Comparison of ENCODE assay signal across 8 cellular contexts in the genomic region with DNA sequence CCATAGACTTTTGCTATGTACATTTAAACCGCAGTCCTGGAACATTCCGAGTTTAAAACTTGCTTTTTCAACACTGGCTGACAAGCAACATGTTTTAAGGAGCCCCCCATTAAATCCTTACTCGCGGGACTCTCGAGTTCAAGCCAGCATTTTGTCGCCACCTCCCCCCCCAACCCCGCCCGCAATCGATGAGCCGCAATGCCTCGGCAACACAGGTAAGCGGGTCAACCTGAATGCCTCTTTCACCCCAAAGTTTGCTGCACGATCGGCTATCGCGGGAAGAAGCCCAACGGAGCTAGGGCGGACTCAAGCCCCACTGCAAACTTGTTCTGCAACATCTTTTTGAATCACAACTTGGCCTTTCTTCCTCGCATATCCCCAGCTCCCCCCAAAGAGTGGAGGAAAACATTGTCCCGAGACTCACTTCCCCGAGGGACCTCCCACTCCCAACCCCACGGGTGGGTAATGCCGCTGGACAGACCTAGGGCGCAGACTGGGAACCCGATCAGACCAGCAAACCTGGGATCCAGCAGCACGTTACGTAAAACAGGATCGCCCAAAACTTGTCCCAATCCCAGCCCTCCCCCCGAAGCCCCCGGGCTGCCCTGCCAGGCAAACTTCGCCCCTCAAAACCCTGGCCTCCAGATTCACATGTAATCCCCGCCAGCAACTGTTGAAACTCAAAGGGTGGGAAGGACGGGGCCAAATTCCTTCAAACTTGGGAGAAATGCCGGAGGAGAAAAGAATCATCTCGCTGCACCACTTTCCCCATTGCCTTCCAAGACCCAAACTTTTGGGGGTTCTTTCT. TPM values are rescaled to one million over a fixed set of nuclear protein-coding genes. Genes with fewer than 3 reads are reported as not detected.
A peak's percentile ranks its signal among the peaks of the same experiment; 100 is the strongest.
DNase-seq lines count a peak whose midpoint lies in the region; ATAC-seq and TF ChIP-seq lines count a peak whose summit lies in the region.

No MANE protein-coding gene starts in this region.

- H3K4me1 ChIP-seq in esophagus squamous epithelium (peaks cover 13 to 49% (median 20%) of the 10 kb centered on the region in 3 donors), osteoblast (ENCODE audit: insufficient read depth, low read length) (peaks cover 31% of the 10 kb centered on the region)

- peak overlapping the region; percentile 99 for H3K4me2 ChIP-seq in osteoblast (ENCODE audit: insufficient read depth, low read length)

- H3K27me3 ChIP-seq in esophagus squamous epithelium = no peaks in the 10 kb centered on the region
- H3K27me3 ChIP-seq in osteoblast (ENCODE audit: insufficient read depth, low read length) = no peaks in the 10 kb centered on the region

- H4K20me1 ChIP-seq in osteoblast (ENCODE audit: insufficient read depth, low read length) = peaks cover 38% of the 10 kb centered on the region

- DNase-seq in DMS53 (lab: John Stamatoyannopoulos, UW) = peak; percentile 51
- DNase-seq in DMS53 treated with DMSO at 0.1 percent for 48 hours (lab: John Stamatoyannopoulos, UW; ENCODE audit: unreplicated experiment) = no peak
- peak; percentile 59 for DNase-seq in T1000 (lab: John Stamatoyannopoulos, UW)
- DNase-seq in esophagus squamous epithelium (lab: John Stamatoyannopoulos, UW) = no peak
- DNase-seq in osteoblast (ENCODE audit: insufficient read length, low spot score, missing footprints) = peak; percentile 73
- DNase-seq in SKM-1 (lab: John Stamatoyannopoulos, UW; ENCODE audit: unreplicated experiment) = no peak
- no peak for DNase-seq in COR-L47 (lab: John Stamatoyannopoulos, UW)

- H2AFZ ChIP-seq in osteoblast (ENCODE audit: low read length) = no peak overlapping the region

- H3K9me3 ChIP-seq in esophagus squamous epithelium (no peaks in the 10 kb centered on the region), osteoblast (ENCODE audit: low read depth, low read length) (no peaks in the 10 kb centered on the region)

- H3K4me3 ChIP-seq in esophagus squamous epithelium (peak overlapping the region; percentile 69 to 95 (median 86)), osteoblast (ENCODE audit: insufficient read depth, low read length) (peak overlapping the region; percentile 87)

- TF ChIP-seq CTCF in esophagus squamous epithelium (IDR thresholded peaks at IDR 0.05) = no peak
- TF ChIP-seq CTCF in osteoblast (IDR thresholded peaks at IDR 0.05; ENCODE audit: extremely low read depth, low read depth, low read length) = no peak

- H3K79me2 ChIP-seq in osteoblast (ENCODE audit: insufficient read depth, low read length) = peaks cover 51% of the 10 kb centered on the region

- no peak for ATAC-seq in HG03025 (IDR thresholded peaks at IDR 0.05; ENCODE audit: low FRiP score, unreplicated experiment)

- WGBS in esophagus squamous epithelium, 2 donors = 0 to 1% methylated on average over 13 to 27 of the region's 35 CpGs

- no peak for TF ChIP-seq POLR2A in esophagus squamous epithelium (IDR thresholded peaks at IDR 0.05)

- H3K27ac ChIP-seq in esophagus squamous epithelium (peak overlapping the region; percentile 95 to 100 (median 99)), osteoblast (ENCODE audit: low read depth, low read length) (peak overlapping the region; percentile 100)

- peaks cover 11 to 45% (median 15%) of the 10 kb centered on the region in 3 donors for H3K36me3 ChIP-seq in esophagus squamous epithelium
- peaks cover 34% of the 10 kb centered on the region for H3K36me3 ChIP-seq in osteoblast (ENCODE audit: insufficient read depth, low read length)

- intact Hi-C loops in esophagus squamous epithelium (cut with DNase I) = no loop called here

RNA-seq across cellular contexts. Expression of a gene that starts 0.6 kb away (rescaled TPM):
- 100 to 1,000 TPM in 3 of 4 donors, 10 to 100 TPM in 1; 75.4 to 364 (median 152) TPM for total RNA-seq in esophagus squamous epithelium
- total RNA-seq in osteoblast = 46.7 and 47.1 TPM in 2 replicates

Comparison
In these comparisons a context has a peak if more than half of its experiments do, and no peak if none do; other contexts are left out.
1. DNase-seq: peak in DMS53 (single experiment), T1000 (single experiment) and osteoblast (single experiment); none in DMS53 treated with DMSO at 0.1 percent for 48 hours (single experiment), esophagus squamous epithelium (single experiment), SKM-1 (single experiment) and COR-L47 (single experiment).